Comparison of ENCODE assay signal across 29 cellular contexts in the genomic region with DNA sequence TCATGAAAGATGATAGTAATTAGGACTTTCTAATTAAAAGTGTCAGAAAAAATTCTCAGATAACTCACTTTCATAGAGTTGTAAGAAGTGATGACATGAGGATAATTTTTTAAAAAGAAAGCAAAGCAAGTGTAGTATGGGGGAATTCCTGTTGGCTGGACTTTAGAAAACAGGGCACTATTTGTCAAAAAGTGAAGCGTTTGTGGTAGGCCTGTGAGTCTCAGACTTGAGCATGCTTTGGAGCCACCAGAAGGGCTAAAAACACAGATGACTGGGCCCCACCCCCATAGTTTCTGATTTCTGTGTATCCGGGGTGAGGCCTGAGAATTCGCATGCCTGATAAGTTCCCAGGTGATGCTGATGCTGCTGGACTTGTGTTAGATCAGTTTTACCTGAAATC.
"Had no signal": no experiment of that assay in that cellular context is flagged by ENCODE, and none has a peak within 500 bp of the region (broad histone marks: within the 10 kb centered on the region; RNA-seq: fewer than 3 reads in every experiment).

No MANE protein-coding gene starts in this region.

- H3K4me2 ChIP-seq: SK-N-SH had no signal

- H3K27ac ChIP-seq: Peyer's patch, RWPE1, SJCRH30, VCaP had no signal

- H3K27me3 Mint-ChIP-seq: activated CD8-positive, alpha-beta T cell treated with anti-CD3 and anti-CD28 coated beads for 36 hours; activated naive CD8-positive, alpha-beta T cell treated with anti-CD3 and anti-CD28 coated beads, Interleukin-2, amount 50 U/mL, for 24 hours; brain; central memory CD8-positive, alpha-beta T cell had no signal

- H3K4me1 ChIP-seq: Peyer's patch, SJCRH30 had no signal

- H3K9ac ChIP-seq: SK-N-SH had no signal

- H3K9me3 ChIP-seq: MG63, Peyer's patch, SJCRH30, SK-N-SH had no signal

- H3K4me3 Mint-ChIP-seq: activated CD8-positive, alpha-beta T cell treated with anti-CD3 and anti-CD28 coated beads for 36 hours; activated naive CD8-positive, alpha-beta T cell treated with anti-CD3 and anti-CD28 coated beads, Interleukin-2, amount 50 U/mL, for 24 hours; activated T-helper 1 cell treated with anti-CD3 and anti-CD28 coated beads, Interleukin-12 subunit alpha, Interleukin-12 subunit beta, Interleukin-2, Interleukin-4 antibody, amounts not matched to agents 30 ng/mL and 10 ng/mL and 1 ng/mL, durations not matched to agents 14 hours and 24 hours and 36 hours; brain; central memory CD8-positive, alpha-beta T cell had no signal

- H3K4me3 ChIP-seq: MG63, Peyer's patch, SJCRH30 had no signal

- ATAC-seq: activated CD8-positive, alpha-beta T cell treated with anti-CD3 and anti-CD28 coated beads for 36 hours; activated naive CD4-positive, alpha-beta T cell treated with anti-CD3 and anti-CD28 coated beads, Interleukin-2, amount 50 U/mL, for 72 hours; activated naive CD8-positive, alpha-beta T cell treated with anti-CD3 and anti-CD28 coated beads, Interleukin-2, amount 50 U/mL, for 24 hours had no signal

- H3K9me3 Mint-ChIP-seq: activated CD8-positive, alpha-beta T cell treated with anti-CD3 and anti-CD28 coated beads for 36 hours; activated T-helper 1 cell treated with anti-CD3 and anti-CD28 coated beads, Interleukin-12 subunit alpha, Interleukin-12 subunit beta, Interleukin-2, Interleukin-4 antibody, amounts not matched to agents 30 ng/mL and 10 ng/mL and 1 ng/mL, durations not matched to agents 14 hours and 24 hours and 36 hours; brain had no signal

- H3K27ac Mint-ChIP-seq: activated CD8-positive, alpha-beta T cell treated with anti-CD3 and anti-CD28 coated beads for 36 hours; activated naive CD4-positive, alpha-beta T cell treated with anti-CD3 and anti-CD28 coated beads, Interleukin-2, amount 50 U/mL, for 72 hours; activated naive CD8-positive, alpha-beta T cell treated with anti-CD3 and anti-CD28 coated beads, Interleukin-2, amount 50 U/mL, for 24 hours; activated T-helper 1 cell treated with anti-CD3 and anti-CD28 coated beads, Interleukin-12 subunit alpha, Interleukin-12 subunit beta, Interleukin-2, Interleukin-4 antibody, amounts not matched to agents 30 ng/mL and 10 ng/mL and 1 ng/mL, durations not matched to agents 14 hours and 24 hours and 36 hours; brain had no signal

- DNase-seq: activated CD4-positive, alpha-beta T cell treated with anti-CD3 and anti-CD28 coated beads, Interleukin-2, amount 50 U/mL, for 1 hour; activated CD4-positive, CD25-positive, alpha-beta regulatory T cell; activated CD8-positive, alpha-beta memory T cell treated with anti-CD3 and anti-CD28 coated beads, Interleukin-2, amount 50 U/mL, for 48 hours; activated CD8-positive, alpha-beta T cell treated with anti-CD3 and anti-CD28 coated beads for 36 hours; activated effector memory CD4-positive, alpha-beta T cell treated with Interleukin-2 at 50 U/mL for 16 hours; activated naive CD4-positive, alpha-beta T cell; activated naive CD8-positive, alpha-beta T cell treated with anti-CD3 and anti-CD28 coated beads, Interleukin-2, amount 50 U/mL, for 24 hours; activated T-cell treated with anti-CD3 and anti-CD28 coated beads, Interleukin-2, amount 50 U/mL, for 1 hour; amniotic stem cell; cortex of kidney; MG63; NCI-H1105; NCI-H1436 treated with DMSO at 0.1 percent for 48 hours; NCI-H187 treated with DMSO at 0.1 percent for 48 hours; NCI-H2081 treated with DMSO at 0.1 percent for 48 hours; NCI-H446; NCI-H524; OCI-M1; Peyer's patch; Right ventricle myocardium superior; SJCRH30; SK-N-SH; T-helper 1 cell had no signal

- H3K36me3 ChIP-seq: MG63, Peyer's patch, SJCRH30 had no signal

- H3K27me3 ChIP-seq: MG63, Peyer's patch had no signal

- H3K4me1 Mint-ChIP-seq: activated naive CD8-positive, alpha-beta T cell treated with anti-CD3 and anti-CD28 coated beads, Interleukin-2, amount 50 U/mL, for 24 hours; brain; central memory CD8-positive, alpha-beta T cell had no signal

- H3K36me3 Mint-ChIP-seq: activated naive CD4-positive, alpha-beta T cell treated with anti-CD3 and anti-CD28 coated beads, Interleukin-2, amount 50 U/mL, for 72 hours; brain had no signal
